28 cellular contexts compared by ENCODE assay signal in the genomic region with DNA sequence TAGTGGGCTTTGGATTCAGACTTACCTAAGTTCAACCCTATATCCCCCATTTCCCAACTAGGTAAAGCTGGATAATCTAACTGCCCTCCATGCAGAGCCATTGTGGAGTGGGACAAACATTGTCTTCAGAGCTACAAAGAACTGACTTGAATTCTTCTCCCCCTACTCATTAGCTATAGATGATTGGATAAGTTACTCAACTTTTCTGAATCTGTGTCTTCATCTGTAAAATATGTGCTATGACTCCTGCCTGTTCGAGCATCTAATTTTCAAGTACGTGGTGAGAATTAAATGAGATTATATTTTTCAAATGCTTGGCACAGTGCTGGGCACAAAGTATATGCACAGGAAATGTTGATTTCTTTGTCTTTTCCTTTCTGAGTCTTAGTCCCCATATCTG.
"Had no signal": no experiment of that assay in that cellular context is flagged by ENCODE, and none has a peak within 500 bp of the region (broad histone marks: within the 10 kb centered on the region; RNA-seq: fewer than 3 reads in every experiment).

No MANE protein-coding gene starts in this region.

- H3K27ac ChIP-seq: coronary artery, esophagus muscularis mucosa, foreskin keratinocyte, gastroesophageal sphincter, heart left ventricle, pancreas, right lobe of liver, suprapubic skin, transverse colon, upper lobe of right lung, uterus had no signal

- H3K27ac Mint-ChIP-seq: memory B cell; natural killer cell; stimulated activated naive CD8-positive, alpha-beta T cell treated with anti-CD3 and anti-CD28 coated beads, Interleukin-15, amount 100 ng/mL, for 72 hours had no signal

- ATAC-seq: foreskin keratinocyte; gastroesophageal sphincter; heart left ventricle; left lobe of liver; natural killer cell; pancreas; right lobe of liver; stimulated activated naive CD8-positive, alpha-beta T cell treated with anti-CD3 and anti-CD28 coated beads, Interleukin-15, amount 100 ng/mL, for 72 hours; upper lobe of right lung had no signal

- H3K4me2 ChIP-seq: smooth muscle cell had no signal

- H3K4me3 ChIP-seq: coronary artery, esophagus muscularis mucosa, gastroesophageal sphincter, heart left ventricle, lung, pancreas, right lobe of liver, smooth muscle cell, suprapubic skin, transverse colon, upper lobe of right lung, uterus had no signal

- H3K27me3 Mint-ChIP-seq: memory B cell had no signal

- H3K27me3 ChIP-seq: esophagus muscularis mucosa, foreskin keratinocyte, gastroesophageal sphincter, heart left ventricle, pancreas, right lobe of liver, suprapubic skin, transverse colon, upper lobe of right lung, uterus had no signal

- H3K9me3 ChIP-seq: esophagus muscularis mucosa, gastroesophageal sphincter, heart left ventricle, pancreas, right lobe of liver, suprapubic skin, transverse colon, upper lobe of right lung, uterus had no signal

- H3K9me3 Mint-ChIP-seq: memory B cell; stimulated activated naive CD8-positive, alpha-beta T cell treated with anti-CD3 and anti-CD28 coated beads, Interleukin-15, amount 100 ng/mL, for 72 hours had no signal

- DNase-seq: dermis blood vessel endothelial cell; effector memory CD4-positive, alpha-beta T cell; foreskin keratinocyte; heart left ventricle; hippocampal formation; islet precursor cell; kidney glomerular epithelial cell; natural killer cell; occipital lobe; pancreas; right lobe of liver; stimulated activated CD4-positive, alpha-beta T cell treated with anti-CD3 and anti-CD28 coated beads, Interleukin-12 subunit alpha, Interleukin-12 subunit beta, amount 100 ng/mL, for 4 hours; stimulated activated CD4-positive, alpha-beta T cell treated with anti-CD3 and anti-CD28 coated beads, Interleukin-1b, Interleukin-23, amount 100 ng/mL, for 48 hours; stimulated activated CD4-positive, alpha-beta T cell treated with anti-CD3 and anti-CD28 coated beads, Interleukin-4, amount 100 ng/mL, for 1 hour; stimulated activated CD8-positive, alpha-beta memory T cell treated with anti-CD3 and anti-CD28 coated beads, Interleukin-4, amount 100 ng/mL, for 48 hours; stimulated activated naive CD4-positive, alpha-beta T cell; stimulated activated naive CD8-positive, alpha-beta T cell treated with anti-CD3 and anti-CD28 coated beads, Interleukin-15, amount 100 ng/mL, for 72 hours; transverse colon; upper lobe of right lung; uterus had no signal

- H3K4me1 ChIP-seq: foreskin keratinocyte, right lobe of liver, suprapubic skin, upper lobe of right lung, uterus had no signal

- H3K36me3 ChIP-seq: esophagus muscularis mucosa, gastroesophageal sphincter, heart left ventricle, pancreas, right lobe of liver, suprapubic skin, transverse colon, upper lobe of right lung, uterus had no signal

- H3K4me1 Mint-ChIP-seq: memory B cell; natural killer cell; stimulated activated naive CD8-positive, alpha-beta T cell treated with anti-CD3 and anti-CD28 coated beads, Interleukin-15, amount 100 ng/mL, for 72 hours had no signal

- H3K36me3 Mint-ChIP-seq: memory B cell, natural killer cell had no signal

- H3K4me3 Mint-ChIP-seq: memory B cell; natural killer cell; stimulated activated naive CD8-positive, alpha-beta T cell treated with anti-CD3 and anti-CD28 coated beads, Interleukin-15, amount 100 ng/mL, for 72 hours had no signal
